Comparison of ENCODE assay signal across 8 cellular contexts in the genomic region with DNA sequence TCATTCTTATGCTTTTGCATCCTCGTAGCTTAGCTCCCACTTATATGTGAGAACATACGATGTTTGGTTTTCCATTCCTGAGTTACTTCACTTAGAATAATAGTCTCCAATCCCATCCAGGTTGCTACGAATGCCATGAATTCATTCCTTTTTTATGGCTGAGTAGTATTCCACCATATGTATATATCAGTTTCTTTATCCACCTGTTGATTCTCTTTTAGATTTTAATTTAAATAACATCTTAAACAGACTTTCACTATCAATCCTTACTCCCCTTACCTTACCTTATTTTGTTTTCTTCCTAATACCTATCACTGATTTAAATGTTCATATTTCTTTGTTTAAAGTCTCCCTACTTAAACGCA. TPM values are rescaled to one million over a fixed set of nuclear protein-coding genes. Genes with fewer than 3 reads are reported as not detected.
DNase-seq lines count a peak whose midpoint lies in the region; ATAC-seq, FAIRE-seq and TF ChIP-seq lines count a peak whose summit lies in the region.

No MANE protein-coding gene starts in this region.

- TF ChIP-seq CTCF in AG10803 (conservative IDR thresholded peaks at IDR 0.05; ENCODE audit: low read length) (no peak), KMS-11 (conservative IDR thresholded peaks at IDR 0.05; ENCODE audit: low read depth, low read length) (no peak), colonic mucosa (IDR thresholded peaks at IDR 0.05) (no peak), natural killer cell (IDR thresholded peaks at IDR 0.05) (no peak)

- peak overlapping the region; percentile 74 for H3K9ac ChIP-seq in KMS-11
- H3K9ac ChIP-seq in colonic mucosa (ENCODE audit: low read depth in 2 of 2, low read length in 2 of 2), result peak overlapping the region in 1 of 2 donors; percentile 49

- DNase-seq in AG10803 (ENCODE audit: low read depth), result no peak
- DNase-seq in colonic mucosa, result no peak
- DNase-seq in natural killer cell, result no peak
- no peak for DNase-seq in GM12892 (ENCODE audit: insufficient read length)

- H3K4me1 ChIP-seq in KMS-11 (ENCODE audit: low read depth, poor library complexity, severe bottlenecking) (peaks cover 14% of the 10 kb centered on the region), colonic mucosa (no peaks in the 10 kb centered on the region)

- H3K36me3 ChIP-seq in KMS-11 (ENCODE audit: insufficient read depth), result no peaks in the 10 kb centered on the region
- no peaks in the 10 kb centered on the region for H3K36me3 ChIP-seq in colonic mucosa

- no peak overlapping the region; the same call in 1 of the 2 replicates for H3K4me2 ChIP-seq in KMS-11

- peak overlapping the region; percentile 62 for H2AFZ ChIP-seq in KMS-11 (ENCODE audit: low read depth)

- ATAC-seq in natural killer cell (no peak), HG02642 (IDR thresholded peaks at IDR 0.05; ENCODE audit: poor library complexity, unreplicated experiment) (no peak), HG03039 (IDR thresholded peaks at IDR 0.05; ENCODE audit: unreplicated experiment) (no peak), HG02678 (IDR thresholded peaks at IDR 0.05; ENCODE audit: unreplicated experiment) (no peak)

- H3K27ac Mint-ChIP-seq in natural killer cell, result peak overlapping the region; percentile 25 to 58

- no peaks in the 10 kb centered on the region for H3K9me3 Mint-ChIP-seq in natural killer cell

- H3K4me3 ChIP-seq in AG10803 (ENCODE audit: low read length) (peak overlapping the region; percentile 70), KMS-11 (IDR thresholded peaks at IDR 0.05; ENCODE audit: insufficient read depth, low read depth, low read length) (no peak overlapping the region), colonic mucosa (peak overlapping the region; percentile 90)

- TF ChIP-seq POLR2A in GM12892 (IDR thresholded peaks at IDR 0.05; ENCODE audit: low read depth, low read length), result no peak

- H3K4me3 Mint-ChIP-seq in natural killer cell, result peak overlapping the region; percentile 90

- H3K9me3 ChIP-seq in colonic mucosa, result no peaks in the 10 kb centered on the region

- H3K4me1 Mint-ChIP-seq in natural killer cell, result peaks cover 21 to 26% of the 10 kb centered on the region in 2 donors

- peaks cover 15% of the 10 kb centered on the region for H3K79me2 ChIP-seq in KMS-11 (ENCODE audit: insufficient read depth, low read depth)

- H3K36me3 Mint-ChIP-seq in natural killer cell, result no peaks in the 10 kb centered on the region

- no peaks in the 10 kb centered on the region for H3K27me3 ChIP-seq in KMS-11 (ENCODE audit: insufficient read depth, low read depth)
- no peaks in the 10 kb centered on the region for H3K27me3 ChIP-seq in colonic mucosa

- H3K27ac ChIP-seq in KMS-11 (peak overlapping the region; percentile 36; the same call in 1 of the 2 replicates), colonic mucosa (no peak overlapping the region)

- peaks cover 0 to 3% of the 10 kb centered on the region in 2 donors for H3K27me3 Mint-ChIP-seq in natural killer cell (ENCODE audit: low read depth in 2 of 2)

- no peaks in the 10 kb centered on the region for H4K20me1 ChIP-seq in KMS-11 (ENCODE audit: insufficient read depth)

- FAIRE-seq in GM12892 (lab: Jason Lieb, UNC), result no peak

- intact Hi-C loops in colonic mucosa (cut with DNase I), result no loop called here
- intact Hi-C loops in natural killer cell (cut with micrococcal nuclease), result no loop called here

RNA-seq across cellular contexts. Expression of a gene that starts 0.5 kb away (rescaled TPM):
- 10 to 100 TPM; 11.1 to 13.7 TPM for total RNA-seq in colonic mucosa
- 10 to 100 TPM; 11.5 to 16.0 (median 13.5) TPM for total RNA-seq in natural killer cell
- polyA plus RNA-seq in GM12892 (2012; ENCODE audit: missing spikeins), result 3.7 TPM

RNA-seq across cellular contexts. Expression of a gene that starts 29.0 kb away (rescaled TPM):
- total RNA-seq in colonic mucosa (under 1 TPM; 0.19 to 0.52 TPM), natural killer cell (under 1 TPM in 1 of 3 donors, not detected in 2; 0.15 TPM)
- polyA plus RNA-seq in GM12892 (2012; ENCODE audit: missing spikeins), result not detected
